In the genomic region with DNA sequence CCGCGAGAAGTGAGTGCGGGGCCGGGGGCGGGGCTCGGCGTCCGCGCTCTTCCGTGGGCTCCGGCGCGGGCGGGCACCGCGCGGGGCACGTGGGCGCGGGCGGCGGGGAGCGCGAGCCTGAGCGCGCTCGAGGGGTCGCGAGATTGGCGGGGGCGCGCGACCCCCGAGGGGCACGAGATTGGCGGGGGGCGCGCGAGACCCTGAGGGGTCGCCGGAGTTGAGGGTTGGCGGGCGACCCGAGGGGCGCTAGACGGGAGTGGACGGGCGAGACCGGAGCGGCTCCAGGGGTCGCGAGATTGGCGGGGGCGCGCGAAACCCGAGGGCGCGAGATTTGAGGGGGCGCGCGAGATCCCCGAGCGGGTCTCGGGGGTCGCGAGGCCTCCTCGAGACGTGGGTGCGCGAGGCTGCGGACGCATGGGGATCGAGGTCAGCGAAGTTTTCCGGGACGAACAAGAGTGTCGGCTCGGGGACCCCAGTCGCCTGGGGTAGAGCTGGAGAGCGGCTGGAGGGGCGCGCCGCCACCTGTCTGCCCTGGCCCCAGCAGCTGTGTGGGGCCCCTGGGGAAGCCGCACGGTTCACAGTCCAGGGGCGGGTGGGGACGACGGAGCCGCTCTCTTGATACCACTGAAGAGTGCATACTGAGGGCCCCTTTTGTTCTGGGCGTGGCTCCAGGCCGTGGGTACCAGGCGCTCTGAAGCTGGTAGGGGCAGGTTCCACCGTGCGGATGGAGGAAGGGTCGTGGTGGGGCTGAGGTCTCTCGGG, we compare ENCODE assay signal across 9 cellular contexts. TPM values are rescaled to one million over a fixed set of nuclear protein-coding genes. Genes with fewer than 3 reads are reported as not detected.
DNase-seq lines count a peak whose midpoint lies in the region; ATAC-seq, FAIRE-seq and TF ChIP-seq lines count a peak whose summit lies in the region.
"Had no signal": no experiment of that assay in that cellular context is flagged by ENCODE, and none has a peak within 500 bp of the region (broad histone marks: within the 10 kb centered on the region; RNA-seq: fewer than 3 reads in every experiment).

No MANE protein-coding gene starts in this region.

- no peak for ATAC-seq in right cardiac atrium
- ATAC-seq in HG03565 (IDR thresholded peaks at IDR 0.05; ENCODE audit: unreplicated experiment): no peak

- DNase-seq in NCI-H510A treated with DMSO at 0.1 percent for 48 hours (lab: John Stamatoyannopoulos, UW): peak; percentile 21
- DNase-seq in NCI-H510A (lab: John Stamatoyannopoulos, UW): no peak
- peak; percentile 44 for DNase-seq in activated T-helper 9 cell treated with anti-CD3 and anti-CD28 coated beads, Interleukin-2, amount 50 U/mL, for 16 hours (ENCODE audit: low read depth)
- peak in 2 of 3 donors; percentile 80 to 82 for DNase-seq in right cardiac atrium
- DNase-seq in small intestine: peak; percentile 61
- DNase-seq in NCI-H187 treated with DMSO at 0.1 percent for 48 hours (lab: John Stamatoyannopoulos, UW): no peak

- H3K4me1 ChIP-seq in Loucy (ENCODE audit: insufficient read depth, low read length, poor library complexity, severe bottlenecking) (peaks cover 63% of the 10 kb centered on the region), right cardiac atrium (ENCODE audit: control insufficient read depth, insufficient read depth, low read length) (peaks cover 8% of the 10 kb centered on the region), small intestine (ENCODE audit: control insufficient read depth in 2 of 2, insufficient read depth in 1 of 2, low read depth in 1 of 2, low read length in 1 of 2) (peaks cover 2 to 4% of the 10 kb centered on the region in 2 donors)

- peaks cover 11% of the 10 kb centered on the region; the same call in 1 of the 2 replicates for H3F3A ChIP-seq in Loucy (ENCODE audit: low read depth)

- no peaks in the 10 kb centered on the region for H3K27me3 ChIP-seq in Loucy (ENCODE audit: insufficient read depth, low read length, poor library complexity, severe bottlenecking)
- no peaks in the 10 kb centered on the region for H3K27me3 ChIP-seq in right cardiac atrium (ENCODE audit: control insufficient read depth, insufficient read depth)
- no peaks in the 10 kb centered on the region for H3K27me3 ChIP-seq in small intestine (ENCODE audit: control insufficient read depth in 2 of 2, insufficient read depth in 2 of 2, low read length in 2 of 2)

- H3K4me3 ChIP-seq in Loucy (ENCODE audit: low read length, poor library complexity, severe bottlenecking): peak overlapping the region; percentile 80
- peak overlapping the region; percentile 69 for H3K4me3 ChIP-seq in right cardiac atrium (ENCODE audit: low read length)
- H3K4me3 ChIP-seq in small intestine (ENCODE audit: low read depth in 1 of 2, low read length in 2 of 2): peak overlapping the region; percentile 69 to 87

- whole genome bisulfite sequencing in right cardiac atrium: 1% methylated on average over 97 of the region's 97 CpGs
- WGBS in small intestine, 3 donors: 0 to 1% (median 0%) methylated on average over 48 to 97 of the region's 97 CpGs

- peaks cover 55% of the 10 kb centered on the region for H3K79me2 ChIP-seq in Loucy (ENCODE audit: insufficient read depth, low read length)

- peak overlapping the region; percentile 62 for H3K27ac ChIP-seq in right cardiac atrium (ENCODE audit: low read length)
- peak overlapping the region; percentile 50 to 56 for H3K27ac ChIP-seq in small intestine (ENCODE audit: low read depth in 1 of 2, low read length in 1 of 2)

- H2AFZ ChIP-seq in Loucy (ENCODE audit: low read length): no peak overlapping the region

- H3K36me3 ChIP-seq in Loucy (ENCODE audit: insufficient read depth, low read length) (no peaks in the 10 kb centered on the region), small intestine (ENCODE audit: control insufficient read depth in 2 of 2, insufficient read depth in 2 of 2, low read length in 2 of 2) (no peaks in the 10 kb centered on the region)

- no peak for TF ChIP-seq CTCF in Loucy (conservative IDR thresholded peaks at IDR 0.05; ENCODE audit: low read length)

- H3K9me3 ChIP-seq in Loucy (ENCODE audit: insufficient read depth, low read depth, low read length) (no peaks in the 10 kb centered on the region), right cardiac atrium (ENCODE audit: control insufficient read depth, low read length) (no peaks in the 10 kb centered on the region), small intestine (ENCODE audit: control insufficient read depth, low read depth) (no peaks in the 10 kb centered on the region)

- intact Hi-C loops in right cardiac atrium (cut with DNase I): loop anchor here in 2 of 4 donors (10.0 kb wide), 2 partner anchors 145 to 215 kb away; a partner anchor contains a TSS

- no peaks in the 10 kb centered on the region for H3K9me2 ChIP-seq in Loucy (replicated peaks; ENCODE audit: low read depth, low read length)

- peak overlapping the region; percentile 80 for H3K4me2 ChIP-seq in Loucy (ENCODE audit: low read depth, low read length, poor library complexity, severe bottlenecking)

- H4K20me1 ChIP-seq in Loucy (ENCODE audit: insufficient read depth, low read length, poor library complexity, severe bottlenecking): peaks cover 32% of the 10 kb centered on the region

- FAIRE-seq in small intestine (lab: Jason Lieb, UNC): no peak
- FAIRE-seq: G401.6 had no signal

- peak overlapping the region; percentile 63 for H3K9ac ChIP-seq in Loucy (ENCODE audit: low read depth, low read length, poor library complexity, severe bottlenecking)

RNA-seq across cellular contexts. Expression of a gene that starts 0.7 kb away (rescaled TPM):
- 10 to 100 TPM; 32.7 to 40.0 (median 37.8) TPM for total RNA-seq in right cardiac atrium
- 36.2 TPM for polyA plus RNA-seq in right cardiac atrium
- 10 to 100 TPM; 15.9 to 51.7 (median 36.7) TPM for polyA plus RNA-seq in small intestine

RNA-seq across cellular contexts. Expression of a gene that starts 18.1 kb away (rescaled TPM):
- 10 to 100 TPM; 36.9 to 55.4 (median 45.3) TPM for total RNA-seq in right cardiac atrium
- polyA plus RNA-seq in right cardiac atrium (50.7 TPM), small intestine (10 to 100 TPM in 1 of 3 donors, 1 to 10 TPM in 2; 4.5 to 12.9 (median 5.7) TPM)

RNA-seq across cellular contexts. Expression of a gene that starts 22.5 kb away (rescaled TPM):
- 1 to 10 TPM; 3.1 to 4.3 (median 3.7) TPM for total RNA-seq in right cardiac atrium
- 1.5 TPM for polyA plus RNA-seq in right cardiac atrium
- 1 to 10 TPM in 2 of 3 donors, under 1 TPM in 1; 0.89 to 5.1 (median 3.2) TPM for polyA plus RNA-seq in small intestine

RNA-seq across cellular contexts. Expression of a gene that starts 33.9 kb away (rescaled TPM):
- under 1 TPM in 3 of 4 donors, not detected in 1; 0.50 to 0.60 (median 0.53) TPM for total RNA-seq in right cardiac atrium
- 0.25 TPM for polyA plus RNA-seq in right cardiac atrium
- polyA plus RNA-seq in small intestine: 10 to 100 TPM in 2 of 3 donors, 1 to 10 TPM in 1; 4.5 to 27.5 (median 12.7) TPM

Comparison
In these comparisons a context has a peak if more than half of its experiments do, and no peak if none do; other contexts are left out.
1. DNase-seq: peak in NCI-H510A treated with DMSO at 0.1 percent for 48 hours (single experiment), activated T-helper 9 cell treated with anti-CD3 and anti-CD28 coated beads, Interleukin-2, amount 50 U/mL, for 16 hours (single experiment), right cardiac atrium (2 of 3) and small intestine (single experiment); none in NCI-H510A (single experiment) and NCI-H187 treated with DMSO at 0.1 percent for 48 hours (single experiment).
2. Peak in every context shown above with its lines, with median percentiles within 50 percentile points of each other: H3K4me3 ChIP-seq.